In genomic region chr9:70577671-70578070, GRCh38 we compare ENCODE assay signal across 11 cellular contexts.
"Had no signal": no experiment of that assay in that cellular context is flagged by ENCODE, and none has a peak within 500 bp of the region (broad histone marks: within the 10 kb centered on the region; RNA-seq: fewer than 3 reads in every experiment).

No MANE protein-coding gene starts in this region.

- H3K36me3 ChIP-seq: ascending aorta, gastroesophageal sphincter, prostate gland, right lobe of liver had no signal

- ATAC-seq: gastroesophageal sphincter had no signal

- H3K4me1 ChIP-seq: prostate gland had no signal

- H3K27ac ChIP-seq: ascending aorta, dorsolateral prefrontal cortex, prostate gland, right lobe of liver, VCaP had no signal

- H3K27ac Mint-ChIP-seq: activated naive CD4-positive, alpha-beta T cell treated with anti-CD3 and anti-CD28 coated beads, Interleukin-2, amount 10 ng/mL, durations not matched to agents 7 days and 5 days; endodermal cell; stimulated activated effector memory CD8-positive, alpha-beta T cell treated with anti-CD3 and anti-CD28 coated beads, Interleukin-12 subunit alpha, Interleukin-12 subunit beta, amount 100 ng/mL, for 72 hours had no signal

- H3K36me3 Mint-ChIP-seq: stimulated activated effector memory CD8-positive, alpha-beta T cell treated with anti-CD3 and anti-CD28 coated beads, Interleukin-12 subunit alpha, Interleukin-12 subunit beta, amount 100 ng/mL, for 72 hours had no signal

- H3K4me1 Mint-ChIP-seq: activated naive CD4-positive, alpha-beta T cell treated with anti-CD3 and anti-CD28 coated beads, Interleukin-2, amount 10 ng/mL, durations not matched to agents 7 days and 5 days; stimulated activated effector memory CD8-positive, alpha-beta T cell treated with anti-CD3 and anti-CD28 coated beads, Interleukin-12 subunit alpha, Interleukin-12 subunit beta, amount 100 ng/mL, for 72 hours had no signal

- DNase-seq: activated CD4-positive, alpha-beta T cell treated with anti-CD3 and anti-CD28 coated beads for 1 hour; activated naive CD4-positive, alpha-beta T cell treated with anti-CD3 and anti-CD28 coated beads, Interleukin-2, amount 10 ng/mL, durations not matched to agents 7 days and 5 days; dorsolateral prefrontal cortex; endodermal cell had no signal

- H3K4me3 ChIP-seq: ascending aorta, dorsolateral prefrontal cortex, gastroesophageal sphincter, prostate gland, right lobe of liver had no signal

- H3K9me3 Mint-ChIP-seq: activated naive CD4-positive, alpha-beta T cell treated with anti-CD3 and anti-CD28 coated beads, Interleukin-2, amount 10 ng/mL, durations not matched to agents 7 days and 5 days; endodermal cell; stimulated activated effector memory CD8-positive, alpha-beta T cell treated with anti-CD3 and anti-CD28 coated beads, Interleukin-12 subunit alpha, Interleukin-12 subunit beta, amount 100 ng/mL, for 72 hours; T-helper 1 cell treated with Interleukin-12 subunit alpha and Interleukin-12 subunit beta and Interleukin-4 antibody, amounts not matched to agents 30 μg/mL and 1 μg/mL, for 36 hours had no signal

- H3K27me3 ChIP-seq: ascending aorta, dorsolateral prefrontal cortex, gastroesophageal sphincter, right lobe of liver had no signal

- H3K9me3 ChIP-seq: ascending aorta, gastroesophageal sphincter, prostate gland, right lobe of liver had no signal

- H3K4me3 Mint-ChIP-seq: activated naive CD4-positive, alpha-beta T cell treated with anti-CD3 and anti-CD28 coated beads, Interleukin-2, amount 10 ng/mL, durations not matched to agents 7 days and 5 days; endodermal cell; stimulated activated effector memory CD8-positive, alpha-beta T cell treated with anti-CD3 and anti-CD28 coated beads, Interleukin-12 subunit alpha, Interleukin-12 subunit beta, amount 100 ng/mL, for 72 hours; T-helper 1 cell treated with Interleukin-12 subunit alpha and Interleukin-12 subunit beta and Interleukin-4 antibody, amounts not matched to agents 30 μg/mL and 1 μg/mL, for 36 hours had no signal
